1 cellular context compared by ENCODE assay signal in genomic region chr11:65499713-65500261, GRCh38.
TF ChIP-seq lines count a peak whose summit lies in the region.

No MANE protein-coding gene starts in this region.

TF ChIP-seq in GM23338, 12 proteins besides CTCF, POLR2A, EP300 and RAD21 (continued from another document):
- no peak for TF ChIP-seq ZNF462 (CRISPR knock-in tag; IDR thresholded peaks at IDR 0.05)
- TF ChIP-seq CREB1 (CRISPR knock-in tag; IDR thresholded peaks at IDR 0.05; ENCODE audit: low read depth): no peak
- TF ChIP-seq JUNB (IDR thresholded peaks at IDR 0.05; ENCODE audit: unreplicated experiment): no peak
- TF ChIP-seq REST (IDR thresholded peaks at IDR 0.05; ENCODE audit: unreplicated experiment): no peak
- TF ChIP-seq EZH2 (IDR thresholded peaks at IDR 0.05; ENCODE audit: low read depth, unreplicated experiment): no peak
- TF ChIP-seq ETS1 (IDR thresholded peaks at IDR 0.05): no peak
TF ChIP-seq in GM23338: peak in this region for 0.
